In the genomic region with DNA sequence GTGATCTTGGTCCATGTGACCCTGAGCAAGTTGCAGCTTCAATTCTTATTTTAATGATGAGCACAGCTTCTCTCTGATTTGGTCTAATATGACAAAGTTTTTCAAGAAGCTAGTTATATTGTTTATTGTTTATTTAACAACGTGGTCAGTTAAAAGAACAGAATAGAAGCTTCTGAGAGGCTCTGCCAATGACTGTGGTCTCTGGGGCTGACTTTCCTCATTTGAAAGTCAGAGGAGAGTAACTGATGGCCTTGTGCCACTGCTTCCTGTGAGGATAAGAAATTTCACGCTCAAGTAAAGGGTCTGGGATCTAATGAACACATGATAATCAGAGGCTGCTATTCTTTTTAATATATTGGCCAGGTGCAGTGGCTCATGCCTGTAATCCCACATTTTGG, we compare ENCODE assay signal across 28 cellular contexts. TPM values are rescaled to one million over a fixed set of nuclear protein-coding genes. Genes with fewer than 3 reads are reported as not detected.
A peak's percentile ranks its signal among the peaks of the same experiment; 100 is the strongest.
DNase-seq lines count a peak whose midpoint lies in the region; ATAC-seq and TF ChIP-seq lines count a peak whose summit lies in the region.
"Had no signal": no experiment of that assay in that cellular context is flagged by ENCODE, and none has a peak within 500 bp of the region (broad histone marks: within the 10 kb centered on the region; RNA-seq: fewer than 3 reads in every experiment).

No MANE protein-coding gene starts in this region.

- no peaks in the 10 kb centered on the region for H3K9me3 ChIP-seq in Panc1 (ENCODE audit: control insufficient read depth, insufficient read depth, low read depth, low read length)
- no peaks in the 10 kb centered on the region for H3K9me3 ChIP-seq in esophagus muscularis mucosa
- H3K9me3 ChIP-seq: BE2C, BLaER1 had no signal

- in situ Hi-C loops in Panc1 (cut with HindIII; ENCODE audit: low pct_unique_long_range_greater_than_20kb, low sequenced_read_pairs): no loop called here

- H3K27me3 ChIP-seq in Panc1 (ENCODE audit: control insufficient read depth, insufficient read depth, low read length) (no peaks in the 10 kb centered on the region), esophagus muscularis mucosa (peaks cover 0 to 24% (median 0%) of the 10 kb centered on the region in 4 donors)
- H3K27me3 ChIP-seq: BE2C, BLaER1 had no signal

- CTCF ChIA-PET in Panc1 (lab: Charles Lee): no interaction called here

- BruUV-seq in Panc1 (replicated peaks; lab: Mats Ljungman, UMichigan): no TSS peak

- POLR2A ChIA-PET in Panc1 (lab: Charles Lee): no interaction called here

- H3K4me3 ChIP-seq in Panc1 (ENCODE audit: low read depth in 2 of 2, low read length in 2 of 2) (no peak overlapping the region), esophagus muscularis mucosa (no peak overlapping the region)
- H3K4me3 ChIP-seq: BLaER1, GM12878 had no signal

- TF ChIP-seq CTCF in Panc1 (IDR thresholded peaks at IDR 0.05) (no peak), esophagus muscularis mucosa (IDR thresholded peaks at IDR 0.05) (no peak)

- DNase-seq in Panc1 (ENCODE audit: low read depth, low spot score) (no peak), astrocyte of the hippocampus (ENCODE audit: low read depth, low spot score) (peak; percentile 51), esophagus muscularis mucosa (ENCODE audit: extremely low spot score) (peak; percentile 70), fibroblast of peridontal ligament (ENCODE audit: extremely low read depth) (peak; percentile 59), NCI-H526 treated with DMSO at 0.1 percent for 48 hours (lab: John Stamatoyannopoulos, UW) (no peak), NCI-H526 (lab: John Stamatoyannopoulos, UW) (no peak)
- DNase-seq in stimulated activated CD4-positive, alpha-beta T cell treated with anti-CD3 and anti-CD28 coated beads, Interleukin-4, amount 100 ng/mL, for 4 hours: no peak
- DNase-seq: 8988T; ACHN; BE2C; C1 segment of cervical spinal cord; CD4-positive, alpha-beta memory T cell; CD4-positive, CD25-positive, alpha-beta regulatory T cell; CD8-positive, alpha-beta memory T cell; COR-L47; DMS 273 treated with DMSO at 0.1 percent for 48 hours; DMS153; DMS53; DMS79; DND-41; EL; GDM1 had no signal

- TF ChIP-seq POLR2A in esophagus muscularis mucosa (IDR thresholded peaks at IDR 0.05; ENCODE audit: low read depth): no peak

- H3K4me1 ChIP-seq in Panc1 (ENCODE audit: control insufficient read depth, insufficient read depth, low read length): peaks cover 9% of the 10 kb centered on the region
- no peaks in the 10 kb centered on the region for H3K4me1 ChIP-seq in esophagus muscularis mucosa
- H3K4me1 ChIP-seq: BE2C, BLaER1 had no signal

- WGBS in esophagus muscularis mucosa: 55% methylated on average over 2 of the region's 2 CpGs

- H3K36me3 ChIP-seq in Panc1 (ENCODE audit: control insufficient read depth, insufficient read depth, low read length): no peaks in the 10 kb centered on the region
- H3K36me3 ChIP-seq in esophagus muscularis mucosa: no peaks in the 10 kb centered on the region
- H3K36me3 ChIP-seq: BE2C, BLaER1 had no signal

- H3K27ac ChIP-seq in Panc1 (ENCODE audit: low read length): 0 out of 2 replicates have a peak overlapping the region, but pooled peaks have one; percentile 12
- no peak overlapping the region for H3K27ac ChIP-seq in esophagus muscularis mucosa (replicated peaks in 1 of 4)
- H3K27ac ChIP-seq: BLaER1 had no signal

- intact Hi-C loops in Panc1 (cut with micrococcal nuclease; ENCODE audit: unreplicated experiment) (no loop called here), esophagus muscularis mucosa (cut with DNase I) (no loop called here)

- no peak for TF ChIP-seq EP300 in esophagus muscularis mucosa (IDR thresholded peaks at IDR 0.05)

- ATAC-seq in Panc1 (no peak), GM21528 (IDR thresholded peaks at IDR 0.05; ENCODE audit: low FRiP score, unreplicated experiment) (no peak)
- ATAC-seq: GM12878 had no signal

RNA-seq across cellular contexts. Expression of a gene that starts 7.3 kb away (rescaled TPM):
- total RNA-seq in Panc1 (2021; ENCODE audit: unreplicated experiment) (14.7 TPM), esophagus muscularis mucosa (under 1 TPM in 2 of 4 donors, not detected in 2; 0.63 to 0.83 TPM)
- 18.3 TPM for polyA plus RNA-seq in Panc1 (2012; ENCODE audit: insufficient read length)
- total RNA-seq: A673; CD4-positive, CD25-positive, alpha-beta regulatory T cell; G401 had no signal
- polyA plus RNA-seq: CD14-positive monocyte; CD4-positive, alpha-beta memory T cell; CD4-positive, CD25-positive, alpha-beta regulatory T cell; CD8-positive, alpha-beta memory T cell had no signal

RNA-seq across cellular contexts. Expression of a gene that starts 49.1 kb away (rescaled TPM):
- 11.6 TPM for total RNA-seq in Panc1 (2021; ENCODE audit: unreplicated experiment)
- 2.9 TPM for polyA plus RNA-seq in Panc1 (2012; ENCODE audit: insufficient read length)
- total RNA-seq in esophagus muscularis mucosa: 1 to 10 TPM; 2.5 to 4.5 (median 3.9) TPM

Comparison
In these comparisons a context has a peak if more than half of its experiments do, and no peak if none do; other contexts are left out.
1. DNase-seq: peak in astrocyte of the hippocampus (single experiment), esophagus muscularis mucosa (single experiment) and fibroblast of peridontal ligament (single experiment); none in Panc1 (single experiment), NCI-H526 treated with DMSO at 0.1 percent for 48 hours (single experiment), stimulated activated CD4-positive, alpha-beta T cell treated with anti-CD3 and anti-CD28 coated beads, Interleukin-4, amount 100 ng/mL, for 4 hours (0 of 2) and NCI-H526 (0 of 2).